ENCODE assay signal across 8 cellular contexts in the genomic region with DNA sequence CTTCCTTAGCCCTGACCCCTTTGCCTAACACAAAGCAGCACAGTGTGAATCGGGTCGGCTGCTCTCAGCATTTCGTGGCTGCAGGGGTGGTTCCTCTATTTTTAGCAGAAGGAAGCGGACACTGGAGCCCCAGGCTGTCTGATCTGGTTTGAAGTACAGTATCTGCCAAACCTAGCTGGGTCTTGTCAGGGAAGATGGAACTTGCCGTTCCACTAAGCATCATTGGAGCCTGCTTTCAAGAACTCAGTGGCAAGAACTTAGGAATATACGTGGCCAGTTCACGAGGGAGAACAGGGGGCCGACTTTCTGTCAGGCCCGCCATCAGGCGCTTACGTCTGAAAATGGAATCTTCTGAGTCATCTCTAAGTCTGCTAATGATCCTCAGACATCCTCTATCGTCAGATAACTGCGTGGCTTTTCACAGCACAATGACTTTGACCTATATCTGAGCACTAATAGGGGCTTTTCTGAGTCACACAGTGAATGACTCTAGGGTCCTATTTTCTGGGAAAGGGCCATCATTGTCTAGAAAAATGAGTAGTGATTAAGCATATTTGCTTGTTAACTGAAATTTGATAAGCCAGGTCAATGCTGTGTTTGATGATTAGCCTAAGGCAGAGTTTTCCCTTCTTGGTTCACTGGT. TPM values are rescaled to one million over a fixed set of nuclear protein-coding genes. Genes with fewer than 3 reads are reported as not detected.
DNase-seq lines count a peak whose midpoint lies in the region; ATAC-seq and TF ChIP-seq lines count a peak whose summit lies in the region.

No MANE protein-coding gene starts in this region.

- no peaks in the 10 kb centered on the region for H3K27me3 ChIP-seq in endodermal cell (ENCODE audit: control insufficient read depth, insufficient read depth, low read length, poor library complexity, severe bottlenecking)
- no peaks in the 10 kb centered on the region for H3K27me3 ChIP-seq in testis

- no peaks in the 10 kb centered on the region for H3K4me1 ChIP-seq in endodermal cell (ENCODE audit: control insufficient read depth, insufficient read depth, low read length)
- H3K4me1 ChIP-seq in testis = no peaks in the 10 kb centered on the region

- H3K4me3 ChIP-seq in AG09309 (ENCODE audit: control insufficient read depth, low read depth, low read length) (no peak overlapping the region), endodermal cell (ENCODE audit: low read length) (no peak overlapping the region), testis (no peak overlapping the region)

- H3K27ac Mint-ChIP-seq in endodermal cell = no peak overlapping the region
- H3K27ac Mint-ChIP-seq in natural killer cell = peak overlapping the region; percentile 96 to 100

- H3K9ac ChIP-seq in endodermal cell (ENCODE audit: extremely low read depth, low read length, poor library complexity, severe bottlenecking) = no peak overlapping the region

- H3K9me3 Mint-ChIP-seq in endodermal cell = no peaks in the 10 kb centered on the region
- no peaks in the 10 kb centered on the region for H3K9me3 Mint-ChIP-seq in natural killer cell

- intact Hi-C loops in natural killer cell (cut with micrococcal nuclease) (loop anchor here (1.0 to 10.0 kb wide), 6 partner anchors 22 to 262 kb away; a partner anchor contains a TSS), testis (cut with DNase I; ENCODE audit: low total_unique reads) (no loop called here)

- TF ChIP-seq CTCF in AG09309 (IDR thresholded peaks at IDR 0.05; ENCODE audit: control insufficient read depth, insufficient read depth, low read depth, low read length, missing control alignments) = no peak
- TF ChIP-seq CTCF in endodermal cell (conservative IDR thresholded peaks at IDR 0.05) = no peak
- no peak for TF ChIP-seq CTCF in natural killer cell (IDR thresholded peaks at IDR 0.05)
- TF ChIP-seq CTCF in testis (IDR thresholded peaks at IDR 0.05) = no peak

- H3K36me3 Mint-ChIP-seq in endodermal cell (ENCODE audit: low read depth) = peaks cover 52% of the 10 kb centered on the region
- H3K36me3 Mint-ChIP-seq in natural killer cell = no peaks in the 10 kb centered on the region

- H3K4me1 Mint-ChIP-seq in endodermal cell (peaks cover 9% of the 10 kb centered on the region), natural killer cell (peaks cover 64 to 70% of the 10 kb centered on the region in 2 donors)

- TF ChIP-seq POLR2A in testis (IDR thresholded peaks at IDR 0.05) = no peak

- H3K36me3 ChIP-seq in endodermal cell (ENCODE audit: control insufficient read depth, insufficient read depth, low read length) = peaks cover 42% of the 10 kb centered on the region
- no peaks in the 10 kb centered on the region for H3K36me3 ChIP-seq in testis (ENCODE audit: low read depth, missing control alignments)

- peak; percentile 37 for ATAC-seq in GM19468 (IDR thresholded peaks at IDR 0.05; ENCODE audit: extremely low read depth, unreplicated experiment)
- ATAC-seq in natural killer cell = peak; percentile 76 to 88 (median 77)

- H3K27ac ChIP-seq in endodermal cell (ENCODE audit: low read depth, low read length) (peak overlapping the region; percentile 79), testis (peak overlapping the region; percentile 4 to 68)

- H3K9me3 ChIP-seq in endodermal cell (ENCODE audit: control insufficient read depth, low read length) (no peaks in the 10 kb centered on the region), testis (no peaks in the 10 kb centered on the region)

- WGBS in endodermal cell (ENCODE audit: insufficient coverage in 1 of 2, insufficient read length in 1 of 2), 2 experiments = 90 to 94% methylated on average over 13 of the region's 13 CpGs
- 72 to 74% methylated on average over 13 of the region's 13 CpGs for WGBS in testis, 2 donors

- DNase-seq in AG09309 (ENCODE audit: low read depth) (peak; percentile 71), KG1 (lab: John Stamatoyannopoulos, UW) (peak; percentile 66), endodermal cell (no peak), natural killer cell (peak; percentile 63), testis (peak; percentile 61), mesenteric fat pad (ENCODE audit: low spot score) (no peak)
- peak; percentile 59 to 61 for DNase-seq in activated CD4-positive, alpha-beta T cell treated with anti-CD3 and anti-CD28 coated beads, Interleukin-2, amount 50 U/mL, for 4 hours

- H3K27me3 Mint-ChIP-seq in endodermal cell (ENCODE audit: insufficient read depth) (no peaks in the 10 kb centered on the region), natural killer cell (ENCODE audit: low read depth in 2 of 2) (no peaks in the 10 kb centered on the region)

- no peak overlapping the region for H3K4me3 Mint-ChIP-seq in endodermal cell
- peak overlapping the region; percentile 91 for H3K4me3 Mint-ChIP-seq in natural killer cell

RNA-seq across cellular contexts. Expression of a gene that starts 43.3 kb away (rescaled TPM):
- total RNA-seq in endodermal cell = 10 to 100 TPM; 40.6 to 47.7 TPM
- polyA plus RNA-seq in endodermal cell (2013, experiment 1 of 2) = 26.5 TPM
- polyA plus RNA-seq in endodermal cell (2013, experiment 2 of 2) = 28.0 TPM
- 1 to 10 TPM; 1.4 to 2.4 (median 1.5) TPM for total RNA-seq in natural killer cell
- total RNA-seq in testis = 1 to 10 TPM; 5.2 TPM
- polyA plus RNA-seq in testis (ENCODE audit: insufficient read depth, low read depth, low replicate concordance) = 13.0 TPM
- total RNA-seq in mesenteric fat pad = 11.9 TPM

Comparison
In these comparisons a context has a peak if more than half of its experiments do, and no peak if none do; other contexts are left out.
1. DNase-seq: peak in AG09309 (single experiment), KG1 (single experiment), activated CD4-positive, alpha-beta T cell treated with anti-CD3 and anti-CD28 coated beads, Interleukin-2, amount 50 U/mL, for 4 hours (2 of 2), natural killer cell (single experiment) and testis (single experiment); none in endodermal cell (single experiment) and mesenteric fat pad (single experiment).